8 cellular contexts compared by ENCODE assay signal in the genomic region with DNA sequence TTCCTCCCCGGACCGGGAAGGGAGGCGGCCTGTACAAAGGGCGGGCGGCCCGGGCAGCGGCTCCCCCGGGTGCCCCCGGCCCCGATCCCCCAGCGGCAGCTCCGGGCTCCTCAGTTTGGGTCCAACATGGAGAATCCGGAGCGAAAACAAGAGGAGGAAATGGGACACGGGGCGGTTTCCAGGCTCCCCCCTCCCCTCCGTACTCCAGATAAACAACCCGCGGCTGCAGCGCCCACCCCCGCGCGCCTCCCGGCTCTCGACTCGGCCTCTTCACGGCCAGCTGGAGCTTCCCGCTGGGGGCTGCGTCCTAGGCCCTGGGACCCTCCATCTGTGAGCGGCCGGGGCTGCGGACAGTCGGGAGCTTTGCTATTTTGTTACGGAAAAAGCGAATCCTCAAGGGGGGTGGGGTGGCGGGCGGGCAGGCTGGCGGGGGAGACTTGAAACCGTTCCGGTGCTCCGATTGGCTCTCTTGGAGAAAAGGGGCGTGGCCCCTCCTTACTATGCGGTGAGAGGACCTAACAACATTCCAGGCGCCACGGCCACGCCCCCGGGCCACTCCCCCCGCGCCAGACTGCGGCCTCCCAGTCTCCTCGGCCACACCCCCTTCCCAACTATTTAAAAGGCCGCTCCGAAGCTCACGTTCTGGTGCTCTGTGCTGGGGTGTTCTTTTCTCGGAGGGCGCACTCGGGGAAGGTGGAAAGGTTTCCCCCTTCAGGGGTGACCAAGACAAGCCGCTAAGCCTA. TPM values are rescaled to one million over a fixed set of nuclear protein-coding genes. Genes with fewer than 3 reads are reported as not detected.
DNase-seq lines count a peak whose midpoint lies in the region; ATAC-seq and TF ChIP-seq lines count a peak whose summit lies in the region.

Gene CTDSP2, minus strand, starts transcription at position 153 of the 743 bp plus-strand sequence. CDS start 294 bp downstream, outside the sequence.

- H3K27me3 ChIP-seq in adrenal gland: no peaks in the 10 kb centered on the region
- H3K27me3 ChIP-seq in trophoblast cell (ENCODE audit: insufficient read depth, low read length): peaks cover 2% of the 10 kb centered on the region
- no peaks in the 10 kb centered on the region for H3K27me3 ChIP-seq in tibial nerve

- TF ChIP-seq EP300 in tibial nerve (IDR thresholded peaks at IDR 0.05): peak in 1 of 2 donors; percentile 91

- H3K79me1 ChIP-seq in trophoblast cell (ENCODE audit: low read length): peaks cover 15% of the 10 kb centered on the region

- peak within 1 kb of the TSS; percentile 97 for H2BK120ac ChIP-seq in trophoblast cell (ENCODE audit: insufficient read depth, low read length, poor library complexity)

- H3K36me3 ChIP-seq in adrenal gland (replicated peaks in 1 of 2) (no peaks in the 10 kb centered on the region), trophoblast cell (ENCODE audit: control insufficient read depth in 1 of 2, insufficient read depth in 2 of 2, low read length in 2 of 2) (no peaks in the 10 kb centered on the region), tibial nerve (no peaks in the 10 kb centered on the region)

- ATAC-seq in HG02798 (IDR thresholded peaks at IDR 0.05; ENCODE audit: poor library complexity, unreplicated experiment): peak; percentile 60

- intact Hi-C loops in T-helper 1 cell treated with Interleukin-12 subunit alpha and Interleukin-12 subunit beta and Interleukin-4 antibody, amounts not matched to agents 30 ng/mL and 1 ng/mL, for 36 hours (cut with micrococcal nuclease): loop anchor here (1.0 to 10.0 kb wide), 16 partner anchors 8 to 1744 kb away; partner anchors contain the start of genes ATP23, CDK4, DDIT3 and EEF1AKMT3
- intact Hi-C loops in adrenal gland (cut with DNase I): no loop called here
- intact Hi-C loops in cardiac septum (cut with DNase I): loop anchor here (2.0 kb wide), 3 partner anchors 18 to 50 kb away; no protein-coding TSS in a partner anchor

- peak within 1 kb of the TSS; percentile 98 for H4K91ac ChIP-seq in trophoblast cell (ENCODE audit: low read depth, low read length)

- H3K23ac ChIP-seq in trophoblast cell (ENCODE audit: low read length): no peak within 1 kb of the TSS

- DNase-seq in GM04504 (ENCODE audit: low read depth) (peak; percentile 97), NCI-H1694 (lab: John Stamatoyannopoulos, UW) (peak; percentile 95), adrenal gland (peak; percentile 100), cardiac septum (ENCODE audit: low spot score) (peak; percentile 100), trophoblast cell (peak; percentile 98 to 99), tibial nerve (ENCODE audit: low spot score in 2 of 2) (peak; percentile 100)

- peak within 1 kb of the TSS; percentile 86 for H3K4me2 ChIP-seq in trophoblast cell (ENCODE audit: low read length)

- H3K18ac ChIP-seq in trophoblast cell (ENCODE audit: low read length): peak within 1 kb of the TSS; percentile 95

- peak within 1 kb of the TSS; percentile 88 for H2BK12ac ChIP-seq in trophoblast cell (ENCODE audit: low read length)

- H2BK5ac ChIP-seq in trophoblast cell (ENCODE audit: low read depth, low read length, poor library complexity): peak within 1 kb of the TSS; percentile 98

- peak in 1 of 6 experiments; percentile 15 for TF ChIP-seq CTCF in adrenal gland (IDR thresholded peaks at IDR 0.05)
- peak in 3 of 5 experiments; percentile 11 to 31 (median 18) for TF ChIP-seq CTCF in tibial nerve (IDR thresholded peaks at IDR 0.05)

- peaks cover 14% of the 10 kb centered on the region for H3K79me2 ChIP-seq in trophoblast cell (ENCODE audit: control insufficient read depth, insufficient read depth, low read length, poor library complexity)

- H3K4ac ChIP-seq in trophoblast cell (ENCODE audit: low read depth, low read length): peak within 1 kb of the TSS; percentile 93

- H2AK5ac ChIP-seq in trophoblast cell (ENCODE audit: low read length): peak within 1 kb of the TSS; percentile 71

- WGBS in adrenal gland, 4 donors: 1 to 10% (median 1%) methylated on average over 2 to 58 of the region's 58 CpGs
- WGBS in trophoblast cell (ENCODE audit: extremely low coverage, insufficient coverage, insufficient read length): no CpG with 5 or more reads among the region's 58 CpGs
- WGBS in tibial nerve, 2 donors: 0 to 1% methylated on average over 27 to 42 of the region's 58 CpGs

- peak within 1 kb of the TSS; percentile 78 for H3K9ac ChIP-seq in trophoblast cell (ENCODE audit: low read length)

- peak within 1 kb of the TSS; percentile 92 for H4K8ac ChIP-seq in trophoblast cell (ENCODE audit: low read depth, low read length)

- peak within 1 kb of the TSS; percentile 98 for H2AFZ ChIP-seq in trophoblast cell (ENCODE audit: insufficient read depth, low read length, poor library complexity)

- H3K9me3 ChIP-seq in adrenal gland (replicated peaks in 1 of 3) (no peaks in the 10 kb centered on the region), trophoblast cell (ENCODE audit: insufficient read depth, low read depth, low read length) (peaks cover 2% of the 10 kb centered on the region), tibial nerve (no peaks in the 10 kb centered on the region)

- peak within 1 kb of the TSS; percentile 97 for H4K12ac ChIP-seq in trophoblast cell (ENCODE audit: low read depth, low read length)

- peak; percentile 73 to 76 for TF ChIP-seq POLR2A in adrenal gland (IDR thresholded peaks at IDR 0.05)
- peak; percentile 72 to 95 for TF ChIP-seq POLR2A in tibial nerve (IDR thresholded peaks at IDR 0.05)

- H3K27ac ChIP-seq in adrenal gland: peak within 1 kb of the TSS; percentile 96 to 100 (median 99)
- peak within 1 kb of the TSS; percentile 96 for H3K27ac ChIP-seq in trophoblast cell (ENCODE audit: low read depth, low read length)
- peak within 1 kb of the TSS; percentile 99 to 100 (median 100) for H3K27ac ChIP-seq in tibial nerve

- H3K4me3 ChIP-seq in adrenal gland (peak within 1 kb of the TSS; percentile 67 to 99 (median 95)), trophoblast cell (ENCODE audit: low read depth, low read length) (peak within 1 kb of the TSS; percentile 90), tibial nerve (peak within 1 kb of the TSS; percentile 89 to 99 (median 94))

- H3K14ac ChIP-seq in trophoblast cell (ENCODE audit: low read length): peak within 1 kb of the TSS; percentile 98

- H3K4me1 ChIP-seq in adrenal gland (replicated peaks in 1 of 2) (peaks cover 26 to 37% of the 10 kb centered on the region in 2 donors), trophoblast cell (ENCODE audit: control insufficient read depth in 1 of 2, insufficient read depth in 2 of 2, low read length in 2 of 2) (peaks cover 9 to 10% of the 10 kb centered on the region in 2 experiments), tibial nerve (peaks cover 4 to 52% (median 35%) of the 10 kb centered on the region in 4 donors)

RNA-seq across cellular contexts. Expression of gene CTDSP2, which starts in this region (rescaled TPM):
- total RNA-seq in T-helper 1 cell treated with Interleukin-12 subunit alpha and Interleukin-12 subunit beta and Interleukin-4 antibody, amounts not matched to agents 30 ng/mL and 1 ng/mL, for 36 hours: 118 and 136 TPM in 2 replicates
- total RNA-seq in adrenal gland (100 to 1,000 TPM in 7 of 8 donors, 10 to 100 TPM in 1; 94.7 to 275 (median 252) TPM), cardiac septum (89.2 TPM), tibial nerve (100 to 1,000 TPM; 117 to 141 (median 123) TPM)
- polyA plus RNA-seq in adrenal gland: 10 to 100 TPM; 42.9 to 89.6 (median 51.3) TPM
- polyA plus RNA-seq in trophoblast cell (2013): 36.3 and 38.7 TPM in 2 replicates

Comparison
In these comparisons a context has a peak if more than half of its experiments do, and no peak if none do; other contexts are left out.
1. Peak in every context shown above with its lines: DNase-seq, ATAC-seq, H3K4me3 ChIP-seq and H3K27ac ChIP-seq.
2. intact Hi-C loops: an anchor here in T-helper 1 cell treated with Interleukin-12 subunit alpha and Interleukin-12 subunit beta and Interleukin-4 antibody, amounts not matched to agents 30 ng/mL and 1 ng/mL, for 36 hours (1.0 to 10.0 kb wide) and cardiac septum (2.0 kb wide); none called in adrenal gland.